ENCODE assay signal across 8 cellular contexts in genomic region chr6:43627008-43627825, GRCh38. TPM values are rescaled to one million over a fixed set of nuclear protein-coding genes. Genes with fewer than 3 reads are reported as not detected.
A peak's percentile ranks its signal among the peaks of the same experiment; 100 is the strongest.
DNase-seq lines count a peak whose midpoint lies in the region; ATAC-seq and TF ChIP-seq lines count a peak whose summit lies in the region.

No MANE protein-coding gene starts in this region.

- TF ChIP-seq POLR2A in lower leg skin (IDR thresholded peaks at IDR 0.05) = no peak
- no peak for TF ChIP-seq POLR2A in suprapubic skin (IDR thresholded peaks at IDR 0.05)

- DNase-seq in BE2C = peak; percentile 72
- no peak for DNase-seq in HAP-1 (ENCODE audit: low spot score in 2 of 2)
- DNase-seq in Panc1 (ENCODE audit: low read depth, low spot score) = peak; percentile 90
- DNase-seq in choroid plexus epithelial cell (ENCODE audit: low read depth) = peak; percentile 99
- peak; percentile 75 to 90 for DNase-seq in lower leg skin (ENCODE audit: low spot score in 2 of 2)
- DNase-seq in suprapubic skin (ENCODE audit: low spot score in 2 of 2) = peak; percentile 80 to 82

- peak overlapping the region; percentile 60; the same call in 1 of the 2 replicates for H3K27ac ChIP-seq in Panc1 (ENCODE audit: low read length)
- H3K27ac ChIP-seq in suprapubic skin = peak overlapping the region; percentile 3

- in situ Hi-C loops in HAP-1 (cut with MboI; ENCODE audit: low sequenced_read_pairs) (no loop called here), Panc1 (cut with HindIII; ENCODE audit: low pct_unique_long_range_greater_than_20kb, low sequenced_read_pairs) (no loop called here)

- H3K4me1 ChIP-seq in BE2C (peaks cover 11% of the 10 kb centered on the region; the same call in 1 of the 2 replicates), HAP-1 (peaks cover 18% of the 10 kb centered on the region), Panc1 (ENCODE audit: control insufficient read depth, insufficient read depth, low read length) (peaks cover 21% of the 10 kb centered on the region), suprapubic skin (peaks cover 26% of the 10 kb centered on the region)

- BruUV-seq in Panc1 (replicated peaks; lab: Mats Ljungman, UMichigan) = no TSS peak

- H3K36me3 ChIP-seq in BE2C (peaks cover 36% of the 10 kb centered on the region), HAP-1 (replicated peaks) (peaks cover 50% of the 10 kb centered on the region), Panc1 (ENCODE audit: control insufficient read depth, insufficient read depth, low read length) (peaks cover under 1% of the 10 kb centered on the region; the same call in 1 of the 2 replicates), suprapubic skin (peaks cover 41% of the 10 kb centered on the region)

- no peaks in the 10 kb centered on the region for H3K9me3 ChIP-seq in BE2C
- H3K9me3 ChIP-seq in HAP-1 = no peaks in the 10 kb centered on the region
- H3K9me3 ChIP-seq in Panc1 (ENCODE audit: control insufficient read depth, insufficient read depth, low read depth, low read length) = no peaks in the 10 kb centered on the region
- no peaks in the 10 kb centered on the region for H3K9me3 ChIP-seq in suprapubic skin

- H3K27me3 ChIP-seq in BE2C (no peaks in the 10 kb centered on the region), HAP-1 (ENCODE audit: low read depth) (no peaks in the 10 kb centered on the region), Panc1 (ENCODE audit: control insufficient read depth, insufficient read depth, low read length) (no peaks in the 10 kb centered on the region), suprapubic skin (no peaks in the 10 kb centered on the region)

- TF ChIP-seq EP300 in suprapubic skin (IDR thresholded peaks at IDR 0.05) = no peak

- CTCF ChIA-PET in Panc1 (lab: Charles Lee) = no interaction called here

- 60 to 65% methylated on average over 5 of the region's 5 CpGs for WGBS in lower leg skin, 2 donors
- 63% methylated on average over 5 of the region's 5 CpGs for WGBS in suprapubic skin

- no peak for TF ChIP-seq CTCF in BE2C (IDR thresholded peaks at IDR 0.05; ENCODE audit: low read depth, low read length)
- TF ChIP-seq CTCF in Panc1 (IDR thresholded peaks at IDR 0.05) = no peak
- TF ChIP-seq CTCF in choroid plexus epithelial cell (conservative IDR thresholded peaks at IDR 0.05; ENCODE audit: low read depth, low read length) = no peak
- TF ChIP-seq CTCF in lower leg skin (IDR thresholded peaks at IDR 0.05) = no peak
- no peak for TF ChIP-seq CTCF in suprapubic skin (IDR thresholded peaks at IDR 0.05)

- POLR2A ChIA-PET in Panc1 (lab: Charles Lee) = no interaction called here

- intact Hi-C loops in Panc1 (cut with micrococcal nuclease; ENCODE audit: unreplicated experiment) = no loop called here
- intact Hi-C loops in lower leg skin (cut with DNase I; ENCODE audit: low total_unique reads) = no loop called here

- H3K4me3 ChIP-seq in BE2C (ENCODE audit: low read depth, low read length) (peak overlapping the region; percentile 32), HAP-1 (peak overlapping the region; percentile 3; the same call in 1 of the 2 replicates), Panc1 (ENCODE audit: low read depth in 2 of 2, low read length in 2 of 2) (peak overlapping the region; percentile 0 to 92; a peak in 2 of 4 replicates), choroid plexus epithelial cell (ENCODE audit: low read depth, low read length) (peak overlapping the region; percentile 38), lower leg skin (ENCODE audit: low read depth, poor library complexity, severe bottlenecking) (no peak overlapping the region), suprapubic skin (no peak overlapping the region)

- ATAC-seq in Panc1 (no peak), GM18519 (IDR thresholded peaks at IDR 0.05; ENCODE audit: low FRiP score, unreplicated experiment) (no peak), GM21526 (IDR thresholded peaks at IDR 0.05; ENCODE audit: low FRiP score, unreplicated experiment) (no peak)

RNA-seq across cellular contexts. Expression of gene GTPBP2, which starts 1.8 kb away (rescaled TPM):
- polyA plus RNA-seq in BE2C (2012; ENCODE audit: insufficient read depth, insufficient read length, low read depth) = 221 TPM
- 59.4 TPM for total RNA-seq in Panc1 (2021; ENCODE audit: unreplicated experiment)
- polyA plus RNA-seq in Panc1 (2012; ENCODE audit: insufficient read length) = 47.1 TPM
- total RNA-seq in lower leg skin = 10 to 100 TPM; 31.1 to 39.9 (median 36.0) TPM
- total RNA-seq in suprapubic skin = 10 to 100 TPM; 23.7 to 67.6 (median 31.5) TPM

RNA-seq across cellular contexts. Expression of gene MAD2L1BP, which starts 8.4 kb away (rescaled TPM):
- polyA plus RNA-seq in BE2C (2012; ENCODE audit: insufficient read depth, insufficient read length, low read depth) = 189 TPM
- total RNA-seq in Panc1 (2021; ENCODE audit: unreplicated experiment) = 44.2 TPM
- 33.2 TPM for polyA plus RNA-seq in Panc1 (2012; ENCODE audit: insufficient read length)
- total RNA-seq in lower leg skin = 10 to 100 TPM; 20.8 to 31.1 (median 27.7) TPM
- total RNA-seq in suprapubic skin = 10 to 100 TPM; 35.4 to 63.1 (median 49.7) TPM

RNA-seq across cellular contexts. Expression of gene RSPH9, which starts 17.6 kb away (rescaled TPM):
- polyA plus RNA-seq in BE2C (2012; ENCODE audit: insufficient read depth, insufficient read length, low read depth) = 1.2 TPM
- total RNA-seq in Panc1 (2021; ENCODE audit: unreplicated experiment) = 0.28 TPM
- 1.8 TPM for polyA plus RNA-seq in Panc1 (2012; ENCODE audit: insufficient read length)
- under 1 TPM in 2 of 4 donors, not detected in 2; 0.17 to 0.42 TPM for total RNA-seq in lower leg skin
- under 1 TPM in 2 of 4 donors, not detected in 2; 0.24 to 0.57 TPM for total RNA-seq in suprapubic skin

RNA-seq across cellular contexts. Expression of gene POLH, which starts 51.2 kb away (rescaled TPM):
- 11.6 TPM for polyA plus RNA-seq in BE2C (2012; ENCODE audit: insufficient read depth, insufficient read length, low read depth)
- total RNA-seq in Panc1 (2021; ENCODE audit: unreplicated experiment) (28.4 TPM), lower leg skin (10 to 100 TPM; 13.0 to 28.2 (median 15.7) TPM), suprapubic skin (10 to 100 TPM; 14.2 to 24.3 (median 17.0) TPM)
- 12.1 TPM for polyA plus RNA-seq in Panc1 (2012; ENCODE audit: insufficient read length)

RNA-seq across cellular contexts. Expression of gene XPO5, which starts 51.4 kb away (rescaled TPM):
- 95.2 TPM for polyA plus RNA-seq in BE2C (2012; ENCODE audit: insufficient read depth, insufficient read length, low read depth)
- total RNA-seq in Panc1 (2021; ENCODE audit: unreplicated experiment) (86.4 TPM), lower leg skin (10 to 100 TPM; 24.0 to 30.4 (median 27.3) TPM), suprapubic skin (10 to 100 TPM; 24.1 to 49.8 (median 29.0) TPM)
- polyA plus RNA-seq in Panc1 (2012; ENCODE audit: insufficient read length) = 68.9 TPM

Comparison
In these comparisons a context has a peak if more than half of its experiments do, and no peak if none do; other contexts are left out.
1. DNase-seq: peak in BE2C (single experiment), Panc1 (single experiment), choroid plexus epithelial cell (single experiment), lower leg skin (2 of 2) and suprapubic skin (2 of 2); none in HAP-1 (0 of 2).
2. H3K4me3 ChIP-seq: peak in BE2C (single experiment), HAP-1 (single experiment), Panc1 (2 of 2) and choroid plexus epithelial cell (single experiment); none in lower leg skin (single experiment) and suprapubic skin (single experiment).